In genomic region chr6:44076366-44077200, GRCh38 we compare ENCODE assay signal across 1 cellular context.
A peak's percentile ranks its signal among the peaks of the same experiment; 100 is the strongest.
TF ChIP-seq lines count a peak whose summit lies in the region.

No MANE protein-coding gene starts in this region.

TF ChIP-seq in HepG2, 621 proteins besides CTCF, POLR2A, EP300 and RAD21 (continued from another document and continues in another):
- TF ChIP-seq, protein P1, sequence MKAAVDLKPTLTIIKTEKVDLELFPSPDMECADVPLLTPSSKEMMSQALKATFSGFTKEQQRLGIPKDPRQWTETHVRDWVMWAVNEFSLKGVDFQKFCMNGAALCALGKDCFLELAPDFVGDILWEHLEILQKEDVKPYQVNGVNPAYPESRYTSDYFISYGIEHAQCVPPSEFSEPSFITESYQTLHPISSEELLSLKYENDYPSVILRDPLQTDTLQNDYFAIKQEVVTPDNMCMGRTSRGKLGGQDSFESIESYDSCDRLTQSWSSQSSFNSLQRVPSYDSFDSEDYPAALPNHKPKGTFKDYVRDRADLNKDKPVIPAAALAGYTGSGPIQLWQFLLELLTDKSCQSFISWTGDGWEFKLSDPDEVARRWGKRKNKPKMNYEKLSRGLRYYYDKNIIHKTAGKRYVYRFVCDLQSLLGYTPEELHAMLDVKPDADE (CRISPR knock-in tag; IDR thresholded peaks at IDR 0.05), result no peak
- TF ChIP-seq E2F1 (CRISPR knock-in tag; IDR thresholded peaks at IDR 0.05), result 0 out of 2 replicates have a peak, but pooled peaks have one; percentile 34
- TF ChIP-seq PCBP1 (IDR thresholded peaks at IDR 0.05; ENCODE audit: borderline replicate concordance, low read depth, low read length), result 0 out of 2 replicates have a peak, but pooled peaks have one; percentile 65
- TF ChIP-seq POLR2G (IDR thresholded peaks at IDR 0.05; ENCODE audit: low read depth, low read length), result peak; percentile 69
- TF ChIP-seq ISL2 (CRISPR knock-in tag; IDR thresholded peaks at IDR 0.05), result peak; percentile 38; the same call in 1 of the 2 replicates
- peak; percentile 52; the same call in 1 of the 2 replicates for TF ChIP-seq BCL6 (CRISPR knock-in tag; IDR thresholded peaks at IDR 0.05)
- peak; percentile 57; the same call in 1 of the 2 replicates for TF ChIP-seq ETV5 (CRISPR knock-in tag; IDR thresholded peaks at IDR 0.05; ENCODE audit: borderline replicate concordance)
- TF ChIP-seq, protein P2, sequence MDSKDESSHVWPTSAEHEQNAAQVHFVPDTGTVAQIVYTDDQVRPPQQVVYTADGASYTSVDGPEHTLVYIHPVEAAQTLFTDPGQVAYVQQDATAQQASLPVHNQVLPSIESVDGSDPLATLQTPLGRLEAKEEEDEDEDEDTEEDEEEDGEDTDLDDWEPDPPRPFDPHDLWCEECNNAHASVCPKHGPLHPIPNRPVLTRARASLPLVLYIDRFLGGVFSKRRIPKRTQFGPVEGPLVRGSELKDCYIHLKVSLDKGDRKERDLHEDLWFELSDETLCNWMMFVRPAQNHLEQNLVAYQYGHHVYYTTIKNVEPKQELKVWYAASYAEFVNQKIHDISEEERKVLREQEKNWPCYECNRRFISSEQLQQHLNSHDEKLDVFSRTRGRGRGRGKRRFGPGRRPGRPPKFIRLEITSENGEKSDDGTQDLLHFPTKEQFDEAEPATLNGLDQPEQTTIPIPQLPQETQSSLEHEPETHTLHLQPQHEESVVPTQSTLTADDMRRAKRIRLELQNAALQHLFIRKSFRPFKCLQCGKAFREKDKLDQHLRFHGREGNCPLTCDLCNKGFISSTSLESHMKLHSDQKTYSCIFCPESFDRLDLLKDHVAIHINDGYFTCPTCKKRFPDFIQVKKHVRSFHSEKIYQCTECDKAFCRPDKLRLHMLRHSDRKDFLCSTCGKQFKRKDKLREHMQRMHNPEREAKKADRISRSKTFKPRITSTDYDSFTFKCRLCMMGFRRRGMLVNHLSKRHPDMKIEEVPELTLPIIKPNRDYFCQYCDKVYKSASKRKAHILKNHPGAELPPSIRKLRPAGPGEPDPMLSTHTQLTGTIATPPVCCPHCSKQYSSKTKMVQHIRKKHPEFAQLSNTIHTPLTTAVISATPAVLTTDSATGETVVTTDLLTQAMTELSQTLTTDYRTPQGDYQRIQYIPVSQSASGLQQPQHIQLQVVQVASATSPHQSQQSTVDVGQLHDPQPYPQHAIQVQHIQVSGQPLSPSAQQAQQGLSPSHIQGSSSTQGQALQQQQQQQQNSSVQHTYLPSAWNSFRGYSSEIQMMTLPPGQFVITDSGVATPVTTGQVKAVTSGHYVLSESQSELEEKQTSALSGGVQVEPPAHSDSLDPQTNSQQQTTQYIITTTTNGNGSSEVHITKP (CRISPR knock-in tag; IDR thresholded peaks at IDR 0.05; ENCODE audit: low read depth), result 0 out of 2 replicates have a peak, but pooled peaks have one; percentile 19
- no peak for TF ChIP-seq NONO (IDR thresholded peaks at IDR 0.05)
- 0 out of 2 replicates have a peak, but pooled peaks have one; percentile 15 for TF ChIP-seq NONO (CRISPR knock-in tag; conservative IDR thresholded peaks at IDR 0.05)
- TF ChIP-seq ZNF652 (CRISPR knock-in tag; IDR thresholded peaks at IDR 0.05; ENCODE audit: borderline replicate concordance, low read depth), result no peak
- no peak for TF ChIP-seq ZNF326 (CRISPR knock-in tag; IDR thresholded peaks at IDR 0.05; ENCODE audit: borderline replicate concordance)
- 0 out of 2 replicates have a peak, but pooled peaks have one; percentile 19 for TF ChIP-seq ZNF501 (CRISPR knock-in tag; IDR thresholded peaks at IDR 0.05)
- peak; percentile 32; the same call in 1 of the 2 replicates for TF ChIP-seq ZNF263 (CRISPR knock-in tag; IDR thresholded peaks at IDR 0.05)
- no peak for TF ChIP-seq FOXK1 (CRISPR knock-in tag; IDR thresholded peaks at IDR 0.05; ENCODE audit: borderline replicate concordance, low read depth)
- TF ChIP-seq KDM6A (CRISPR knock-in tag; IDR thresholded peaks at IDR 0.05; ENCODE audit: low read depth), result 0 out of 2 replicates have a peak, but pooled peaks have one; percentile 17
- peak; percentile 63; the same call in 1 of the 2 replicates for TF ChIP-seq ZNF841 (CRISPR knock-in tag; IDR thresholded peaks at IDR 0.05; ENCODE audit: borderline replicate concordance)
- TF ChIP-seq ZSCAN25 (CRISPR knock-in tag; IDR thresholded peaks at IDR 0.05), result 0 out of 2 replicates have a peak, but pooled peaks have one; percentile 63
- TF ChIP-seq, protein P3, sequence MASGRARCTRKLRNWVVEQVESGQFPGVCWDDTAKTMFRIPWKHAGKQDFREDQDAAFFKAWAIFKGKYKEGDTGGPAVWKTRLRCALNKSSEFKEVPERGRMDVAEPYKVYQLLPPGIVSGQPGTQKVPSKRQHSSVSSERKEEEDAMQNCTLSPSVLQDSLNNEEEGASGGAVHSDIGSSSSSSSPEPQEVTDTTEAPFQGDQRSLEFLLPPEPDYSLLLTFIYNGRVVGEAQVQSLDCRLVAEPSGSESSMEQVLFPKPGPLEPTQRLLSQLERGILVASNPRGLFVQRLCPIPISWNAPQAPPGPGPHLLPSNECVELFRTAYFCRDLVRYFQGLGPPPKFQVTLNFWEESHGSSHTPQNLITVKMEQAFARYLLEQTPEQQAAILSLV (CRISPR knock-in tag; IDR thresholded peaks at IDR 0.05; ENCODE audit: borderline replicate concordance), result peak; percentile 48; the same call in 1 of the 2 replicates
- no peak for TF ChIP-seq RAD51 (IDR thresholded peaks at IDR 0.05; ENCODE audit: borderline replicate concordance)
- TF ChIP-seq ZFP41 (CRISPR knock-in tag; IDR thresholded peaks at IDR 0.05; ENCODE audit: borderline replicate concordance), result 0 out of 2 replicates have a peak, but pooled peaks have one; percentile 12
- TF ChIP-seq SAFB2 (CRISPR knock-in tag; IDR thresholded peaks at IDR 0.05; ENCODE audit: borderline replicate concordance, low read depth), result peak; percentile 50; the same call in 1 of the 2 replicates
- peak; percentile 87; the same call in 1 of the 2 replicates for TF ChIP-seq ZNF446 (CRISPR knock-in tag; IDR thresholded peaks at IDR 0.05)
- TF ChIP-seq ZHX2 (IDR thresholded peaks at IDR 0.05; ENCODE audit: low read depth), result peak; percentile 46; the same call in 1 of the 2 replicates
- TF ChIP-seq ZHX2 (CRISPR knock-in tag; IDR thresholded peaks at IDR 0.05; ENCODE audit: borderline replicate concordance), result no peak
- TF ChIP-seq ZNF30 (CRISPR knock-in tag; IDR thresholded peaks at IDR 0.05), result no peak
- 0 out of 2 replicates have a peak, but pooled peaks have one; percentile 11 for TF ChIP-seq MIER2 (CRISPR knock-in tag; IDR thresholded peaks at IDR 0.05)
- no peak for TF ChIP-seq SETDB1 (CRISPR knock-in tag; IDR thresholded peaks at IDR 0.05; ENCODE audit: borderline replicate concordance)
- 0 out of 2 replicates have a peak, but pooled peaks have one; percentile 25 for TF ChIP-seq SRY (CRISPR knock-in tag; IDR thresholded peaks at IDR 0.05)
- peak; percentile 68; the same call in 1 of the 2 replicates for TF ChIP-seq GFI1 (CRISPR knock-in tag; IDR thresholded peaks at IDR 0.05; ENCODE audit: borderline replicate concordance)
- no peak for TF ChIP-seq ZBTB42 (CRISPR knock-in tag; IDR thresholded peaks at IDR 0.05)
- no peak for TF ChIP-seq SIX1 (CRISPR knock-in tag; IDR thresholded peaks at IDR 0.05; ENCODE audit: borderline replicate concordance)
- TF ChIP-seq KIAA2018 (CRISPR knock-in tag; IDR thresholded peaks at IDR 0.05; ENCODE audit: borderline replicate concordance), result no peak
